In the genomic region with DNA sequence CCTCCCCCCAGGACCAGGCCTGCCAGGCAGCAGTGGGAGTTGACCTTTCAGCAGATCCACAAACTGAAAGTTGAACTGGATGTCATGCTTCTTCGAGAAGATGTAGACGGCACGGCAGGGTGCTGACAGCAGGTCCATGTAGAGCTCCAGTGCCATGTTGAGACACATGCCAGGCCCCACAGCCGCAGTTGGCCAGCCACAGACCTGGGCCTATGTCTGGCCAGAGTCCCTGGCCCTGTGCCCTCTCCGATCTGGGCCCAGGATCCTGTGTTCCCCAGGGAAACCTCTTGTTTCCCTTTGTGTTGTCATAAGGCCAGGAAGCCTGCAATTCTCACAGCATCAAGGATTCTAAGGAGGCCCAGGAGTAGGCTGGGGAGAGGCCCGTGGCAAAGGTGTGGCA, we compare ENCODE assay signal across 1 cellular context.
TF ChIP-seq lines count a peak whose summit lies in the region.

A gene (minus strand): TSS at position 253 of the 400 bp plus-strand sequence. CDS start 97 bp downstream, at position 156.

TF ChIP-seq in SK-N-SH, 30 proteins besides CTCF, POLR2A, EP300 and RAD21:
- TF ChIP-seq, protein P1, sequence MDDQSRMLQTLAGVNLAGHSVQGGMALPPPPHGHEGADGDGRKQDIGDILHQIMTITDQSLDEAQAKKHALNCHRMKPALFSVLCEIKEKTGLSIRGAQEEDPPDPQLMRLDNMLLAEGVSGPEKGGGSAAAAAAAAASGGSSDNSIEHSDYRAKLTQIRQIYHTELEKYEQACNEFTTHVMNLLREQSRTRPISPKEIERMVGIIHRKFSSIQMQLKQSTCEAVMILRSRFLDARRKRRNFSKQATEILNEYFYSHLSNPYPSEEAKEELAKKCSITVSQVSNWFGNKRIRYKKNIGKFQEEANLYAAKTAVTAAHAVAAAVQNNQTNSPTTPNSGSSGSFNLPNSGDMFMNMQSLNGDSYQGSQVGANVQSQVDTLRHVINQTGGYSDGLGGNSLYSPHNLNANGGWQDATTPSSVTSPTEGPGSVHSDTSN (IDR thresholded peaks at IDR 0.05) = no peak
- TF ChIP-seq, protein P2, sequence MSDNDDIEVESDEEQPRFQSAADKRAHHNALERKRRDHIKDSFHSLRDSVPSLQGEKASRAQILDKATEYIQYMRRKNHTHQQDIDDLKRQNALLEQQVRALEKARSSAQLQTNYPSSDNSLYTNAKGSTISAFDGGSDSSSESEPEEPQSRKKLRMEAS (IDR thresholded peaks at IDR 0.05; ENCODE audit: low read depth) = no peak
- TF ChIP-seq, protein P3, sequence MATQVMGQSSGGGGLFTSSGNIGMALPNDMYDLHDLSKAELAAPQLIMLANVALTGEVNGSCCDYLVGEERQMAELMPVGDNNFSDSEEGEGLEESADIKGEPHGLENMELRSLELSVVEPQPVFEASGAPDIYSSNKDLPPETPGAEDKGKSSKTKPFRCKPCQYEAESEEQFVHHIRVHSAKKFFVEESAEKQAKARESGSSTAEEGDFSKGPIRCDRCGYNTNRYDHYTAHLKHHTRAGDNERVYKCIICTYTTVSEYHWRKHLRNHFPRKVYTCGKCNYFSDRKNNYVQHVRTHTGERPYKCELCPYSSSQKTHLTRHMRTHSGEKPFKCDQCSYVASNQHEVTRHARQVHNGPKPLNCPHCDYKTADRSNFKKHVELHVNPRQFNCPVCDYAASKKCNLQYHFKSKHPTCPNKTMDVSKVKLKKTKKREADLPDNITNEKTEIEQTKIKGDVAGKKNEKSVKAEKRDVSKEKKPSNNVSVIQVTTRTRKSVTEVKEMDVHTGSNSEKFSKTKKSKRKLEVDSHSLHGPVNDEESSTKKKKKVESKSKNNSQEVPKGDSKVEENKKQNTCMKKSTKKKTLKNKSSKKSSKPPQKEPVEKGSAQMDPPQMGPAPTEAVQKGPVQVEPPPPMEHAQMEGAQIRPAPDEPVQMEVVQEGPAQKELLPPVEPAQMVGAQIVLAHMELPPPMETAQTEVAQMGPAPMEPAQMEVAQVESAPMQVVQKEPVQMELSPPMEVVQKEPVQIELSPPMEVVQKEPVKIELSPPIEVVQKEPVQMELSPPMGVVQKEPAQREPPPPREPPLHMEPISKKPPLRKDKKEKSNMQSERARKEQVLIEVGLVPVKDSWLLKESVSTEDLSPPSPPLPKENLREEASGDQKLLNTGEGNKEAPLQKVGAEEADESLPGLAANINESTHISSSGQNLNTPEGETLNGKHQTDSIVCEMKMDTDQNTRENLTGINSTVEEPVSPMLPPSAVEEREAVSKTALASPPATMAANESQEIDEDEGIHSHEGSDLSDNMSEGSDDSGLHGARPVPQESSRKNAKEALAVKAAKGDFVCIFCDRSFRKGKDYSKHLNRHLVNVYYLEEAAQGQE (IDR thresholded peaks at IDR 0.05; ENCODE audit: low read depth, low read length) = no peak
- no peak for TF ChIP-seq POLR2AphosphoS5 (IDR thresholded peaks at IDR 0.05; ENCODE audit: low read depth, low read length)
